Comparison of ENCODE assay signal across 8 cellular contexts in the genomic region with DNA sequence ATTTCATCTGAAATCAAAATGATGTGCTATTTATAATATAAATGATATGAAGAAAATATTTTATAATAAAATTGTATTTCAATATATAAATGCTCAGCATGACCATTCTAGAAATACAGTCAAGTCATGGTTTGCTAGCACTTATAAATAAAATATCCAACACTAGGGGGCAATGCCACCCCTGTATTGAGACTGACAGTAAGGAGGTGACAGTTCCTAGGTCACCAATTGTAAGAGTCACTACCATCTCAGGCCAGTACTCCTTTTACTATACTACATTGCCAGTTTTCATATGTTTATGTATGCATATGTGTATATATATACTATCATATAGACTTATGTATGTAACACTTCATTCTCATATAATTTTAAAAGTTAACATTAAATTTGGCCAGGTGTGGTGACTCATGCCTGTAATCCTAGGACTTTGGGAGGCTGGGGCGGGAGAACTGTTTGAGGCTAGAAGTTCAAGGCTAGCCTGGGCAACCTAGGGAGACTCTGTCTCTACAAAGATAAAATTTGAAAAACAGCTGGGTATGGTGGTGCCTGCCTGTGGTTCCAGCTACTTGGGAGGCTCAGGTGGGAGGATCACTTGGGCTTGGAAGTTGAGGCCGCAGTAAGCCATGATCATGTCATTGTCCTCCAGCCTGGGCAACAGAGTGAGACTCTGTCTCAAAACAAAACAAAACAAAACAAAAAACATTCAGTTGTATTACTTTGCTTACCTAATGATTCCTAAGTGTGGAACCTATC. TPM values are rescaled to one million over a fixed set of nuclear protein-coding genes. Genes with fewer than 3 reads are reported as not detected.
DNase-seq lines count a peak whose midpoint lies in the region; ATAC-seq and TF ChIP-seq lines count a peak whose summit lies in the region.

No MANE protein-coding gene starts in this region.

- H3K4me3 ChIP-seq in GM12865 (ENCODE audit: low read depth, low read length) (no peak overlapping the region), MG63 (no peak overlapping the region)

- peak; percentile 52 for TF ChIP-seq CTCF in GM12865 (IDR thresholded peaks at IDR 0.05; ENCODE audit: insufficient read depth, low read depth, low read length, missing control alignments)

- no peaks in the 10 kb centered on the region for H3K27me3 ChIP-seq in MG63

- H3K9me3 ChIP-seq in MG63, result no peaks in the 10 kb centered on the region

- peak; percentile 85 to 91 for DNase-seq in AML-193 (lab: John Stamatoyannopoulos, UW)
- peak; percentile 89 for DNase-seq in GM12865 (ENCODE audit: low read depth)
- DNase-seq in NCI-H146 (lab: John Stamatoyannopoulos, UW), result peak; percentile 68
- peak; percentile 76 for DNase-seq in SKM-1 treated with dmso at 0.1 percent for 144 hours (lab: John Stamatoyannopoulos, UW; ENCODE audit: unreplicated experiment)
- DNase-seq in fibroblast of gingiva (ENCODE audit: low read depth), result peak; percentile 57
- DNase-seq in renal cortical epithelial cell (ENCODE audit: low read depth), result peak; percentile 75
- DNase-seq in MG63, result no peak

- ATAC-seq in HG02798 (IDR thresholded peaks at IDR 0.05; ENCODE audit: poor library complexity, unreplicated experiment), result peak; percentile 29

- no peaks in the 10 kb centered on the region for H3K36me3 ChIP-seq in MG63

RNA-seq across cellular contexts. Expression of a gene that starts 2.4 kb away (rescaled TPM):
- total RNA-seq in renal cortical epithelial cell, result 2.4 and 11.0 TPM in 2 replicates
- total RNA-seq in MG63 (2014; rRNA removed; shearing (Covaris generic); ENCODE audit: low replicate concordance), result 0.59 and 1.7 TPM in 2 replicates

RNA-seq across cellular contexts. Expression of a gene that starts 45.4 kb away (rescaled TPM):
- total RNA-seq in renal cortical epithelial cell, result 38.8 and 61.8 TPM in 2 replicates
- 27.5 and 28.4 TPM in 2 replicates for total RNA-seq in MG63 (2014; rRNA removed; shearing (Covaris generic); ENCODE audit: low replicate concordance)
